8 cellular contexts compared by ENCODE assay signal in the genomic region with DNA sequence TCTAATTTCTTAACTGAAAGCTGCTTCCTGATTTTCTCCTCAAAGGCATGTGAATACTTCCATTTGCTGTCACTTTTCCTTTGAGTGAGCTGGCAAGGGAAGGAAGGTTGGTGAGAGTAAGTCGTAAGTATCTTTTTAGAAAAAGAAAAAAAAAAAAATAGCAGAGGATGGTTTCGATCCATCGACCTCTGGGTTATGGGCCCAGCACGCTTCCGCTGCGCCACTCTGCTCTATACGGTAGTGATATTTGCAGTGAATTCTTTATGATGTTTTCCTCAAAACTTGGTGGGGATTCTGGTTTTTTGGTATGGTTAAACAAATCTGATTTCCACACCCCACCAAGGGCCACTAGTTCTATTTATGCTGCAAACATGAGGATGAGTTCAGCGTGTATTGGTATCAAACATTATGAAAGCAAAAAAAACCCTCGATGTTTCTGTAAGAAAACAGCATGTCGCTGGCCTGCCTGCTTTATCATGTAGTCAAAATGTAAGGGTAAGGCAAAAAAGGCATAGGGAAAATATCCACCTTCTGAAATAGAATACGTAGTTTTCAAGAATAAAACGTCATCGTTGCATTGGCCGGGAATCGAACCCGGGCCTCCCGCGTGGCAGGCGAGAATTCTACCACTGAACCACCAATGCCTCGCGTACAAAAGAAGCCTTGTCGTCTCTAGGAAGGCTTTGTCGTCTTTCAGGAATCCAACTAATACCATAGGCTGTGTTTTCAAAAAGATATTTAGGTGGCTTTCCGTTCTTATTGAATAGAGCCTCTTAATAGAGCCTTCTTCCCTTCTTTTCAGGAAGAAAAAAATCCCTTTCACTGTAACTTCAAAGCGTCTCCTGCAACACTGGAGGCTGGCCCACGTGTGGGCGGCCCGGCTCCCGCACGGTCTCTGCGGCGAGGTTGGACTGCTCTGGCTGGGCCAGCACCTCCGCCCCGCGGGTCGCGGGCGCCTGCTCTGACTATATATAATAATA. TPM values are rescaled to one million over a fixed set of nuclear protein-coding genes. Genes with fewer than 3 reads are reported as not detected.
DNase-seq lines count a peak whose midpoint lies in the region; ATAC-seq, FAIRE-seq and TF ChIP-seq lines count a peak whose summit lies in the region.

No MANE protein-coding gene starts in this region.

- H2AFZ ChIP-seq in astrocyte (ENCODE audit: low read depth, low read length) (peak overlapping the region; percentile 86), hepatocyte (peak overlapping the region; percentile 81)

- DNase-seq in NCI-H146 (lab: John Stamatoyannopoulos, UW) (peak; percentile 84), T-helper 22 cell (ENCODE audit: low read depth) (peak; percentile 67), astrocyte (ENCODE audit: low read depth) (peak; percentile 73), hepatocyte (ENCODE audit: low spot score) (peak; percentile 92), retina (peak; percentile 97), mesenteric fat pad (ENCODE audit: low spot score) (no peak)

- H3K36me3 ChIP-seq in astrocyte (ENCODE audit: insufficient read depth, low read length) = no peaks in the 10 kb centered on the region
- no peaks in the 10 kb centered on the region for H3K36me3 ChIP-seq in hepatocyte (replicated peaks; ENCODE audit: insufficient read depth, low read depth)

- peak overlapping the region; percentile 84 for H3K9ac ChIP-seq in astrocyte (ENCODE audit: low read length)

- no peaks in the 10 kb centered on the region for H3K9me2 ChIP-seq in hepatocyte (replicated peaks; ENCODE audit: insufficient read depth)

- H3K79me2 ChIP-seq in astrocyte (ENCODE audit: insufficient read depth, low read length) (no peaks in the 10 kb centered on the region), hepatocyte (no peaks in the 10 kb centered on the region)

- H3K27ac Mint-ChIP-seq in astrocyte (ENCODE audit: unreplicated experiment) = peak overlapping the region; percentile 87

- H3K4me3 ChIP-seq in GM12875 (ENCODE audit: low read depth, low read length) = peak overlapping the region; percentile 41
- peak overlapping the region; percentile 87 for H3K4me3 ChIP-seq in astrocyte (ENCODE audit: insufficient read depth, low read depth, low read length)
- peak overlapping the region; percentile 81 for H3K4me3 ChIP-seq in hepatocyte

- 1% methylated on average over 38 of the region's 38 CpGs for WGBS in hepatocyte (ENCODE audit: low lambda C conversion rate, missing lambda C conversion rate)

- H3K27ac ChIP-seq in astrocyte (ENCODE audit: low read depth, low read length) (peak overlapping the region; percentile 85), hepatocyte (peak overlapping the region; percentile 98)

- H3K27me3 ChIP-seq in astrocyte (ENCODE audit: insufficient read depth, low read length) (no peaks in the 10 kb centered on the region), hepatocyte (no peaks in the 10 kb centered on the region)

- no peaks in the 10 kb centered on the region for H3K4me1 Mint-ChIP-seq in astrocyte (ENCODE audit: low read depth, unreplicated experiment)

- no peak for FAIRE-seq in astrocyte (lab: Jason Lieb, UNC)

- no peaks in the 10 kb centered on the region for H3K36me3 Mint-ChIP-seq in astrocyte (ENCODE audit: low read depth, unreplicated experiment)

- peak overlapping the region; percentile 87 for H3K4me3 Mint-ChIP-seq in astrocyte (ENCODE audit: unreplicated experiment)

- H4K20me1 ChIP-seq in astrocyte (ENCODE audit: insufficient read depth, low read length) = peaks cover 3% of the 10 kb centered on the region
- H4K20me1 ChIP-seq in hepatocyte (ENCODE audit: insufficient read depth, poor library complexity, severe bottlenecking) = no peaks in the 10 kb centered on the region

- H3K9me3 Mint-ChIP-seq in astrocyte (ENCODE audit: unreplicated experiment) = no peaks in the 10 kb centered on the region

- ATAC-seq in HG02759 (IDR thresholded peaks at IDR 0.05; ENCODE audit: unreplicated experiment) = peak; percentile 84

- H3K4me1 ChIP-seq in astrocyte (ENCODE audit: insufficient read depth, low read length) (no peaks in the 10 kb centered on the region), hepatocyte (ENCODE audit: insufficient read depth) (no peaks in the 10 kb centered on the region)

- no peaks in the 10 kb centered on the region for H3K9me3 ChIP-seq in astrocyte (ENCODE audit: insufficient read depth, low read depth, low read length)
- no peaks in the 10 kb centered on the region for H3K9me3 ChIP-seq in hepatocyte (ENCODE audit: low read depth)

- no peaks in the 10 kb centered on the region for H3K27me3 Mint-ChIP-seq in astrocyte (ENCODE audit: low read depth, unreplicated experiment)

- TF ChIP-seq CTCF in GM12875 (IDR thresholded peaks at IDR 0.05; ENCODE audit: borderline replicate concordance, insufficient read depth, low read depth, low read length) = no peak
- TF ChIP-seq CTCF in astrocyte (IDR thresholded peaks at IDR 0.05; ENCODE audit: insufficient read depth, low read depth, low read length) = no peak
- TF ChIP-seq CTCF in hepatocyte (IDR thresholded peaks at IDR 0.05; ENCODE audit: poor library complexity) = no peak

- H3K4me2 ChIP-seq in astrocyte (ENCODE audit: low read length) (peak overlapping the region; percentile 97), hepatocyte (peak overlapping the region; percentile 79)

RNA-seq across cellular contexts. Expression of gene OR2B2, which starts 9.6 kb away (rescaled TPM):
- total RNA-seq in astrocyte (not detected in 2 replicates), hepatocyte (not detected in 2 replicates), mesenteric fat pad (not detected)
- polyA plus RNA-seq in hepatocyte = not detected in 2 replicates

RNA-seq across cellular contexts. Expression of gene OR2B6, which starts 54.4 kb away (rescaled TPM):
- not detected in 2 replicates for total RNA-seq in astrocyte
- not detected in 2 replicates for total RNA-seq in hepatocyte
- 0.17 TPM in 1 of 2 replicates, not detected in the other for polyA plus RNA-seq in hepatocyte
- total RNA-seq in mesenteric fat pad = not detected
